In the genomic region with DNA sequence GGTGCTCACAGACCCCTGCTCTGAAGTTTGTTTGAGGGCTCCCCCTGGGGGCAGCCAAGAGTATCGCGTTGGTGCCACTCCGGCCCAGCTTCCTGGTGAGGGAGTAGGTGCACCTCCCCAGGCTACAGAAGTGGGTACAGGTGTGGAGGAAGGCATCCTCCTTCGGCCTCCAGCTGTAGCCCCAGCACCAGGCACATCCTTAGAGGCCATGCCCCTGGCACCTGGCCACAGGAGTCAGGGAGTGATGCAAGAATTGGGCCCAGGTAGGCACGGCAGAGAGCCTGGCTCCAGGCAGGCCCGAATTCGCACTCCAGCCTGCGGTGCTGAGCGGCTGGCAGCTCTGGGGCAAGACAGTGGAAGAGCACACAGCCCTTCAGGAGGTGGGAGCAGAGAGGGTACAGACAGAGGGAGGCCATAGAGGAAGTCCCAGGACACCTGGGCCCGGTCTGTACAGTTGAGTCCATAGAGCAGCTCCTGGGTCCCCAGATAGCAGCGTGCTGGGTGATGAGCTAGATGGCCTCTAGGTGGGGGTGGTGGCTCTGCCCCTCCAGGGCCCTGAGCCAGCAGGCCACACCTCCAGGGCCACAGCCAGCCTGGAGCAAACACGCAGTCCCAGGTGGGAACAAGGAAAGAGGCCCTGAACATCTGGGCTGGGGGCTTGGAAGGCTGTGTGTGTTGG, we compare ENCODE assay signal across 8 cellular contexts. TPM values are rescaled to one million over a fixed set of nuclear protein-coding genes. Genes with fewer than 3 reads are reported as not detected.
DNase-seq lines count a peak whose midpoint lies in the region; ATAC-seq and TF ChIP-seq lines count a peak whose summit lies in the region.

No MANE protein-coding gene starts in this region.

- no peaks in the 10 kb centered on the region for H3K27me3 Mint-ChIP-seq in brain
- peaks cover 5 to 10% (median 9%) of the 10 kb centered on the region in 3 donors for H3K27me3 Mint-ChIP-seq in immature natural killer cell (ENCODE audit: low read depth in 3 of 3)

- H3K9me3 Mint-ChIP-seq in brain (peaks cover 0 to 3% (median 0%) of the 10 kb centered on the region in 5 experiments), immature natural killer cell (no peaks in the 10 kb centered on the region)

- H3K4me1 Mint-ChIP-seq in brain, result peaks cover 19% of the 10 kb centered on the region
- H3K4me1 Mint-ChIP-seq in immature natural killer cell, result peaks cover 11 to 15% of the 10 kb centered on the region in 2 donors

- DNase-seq in COLO829 (ENCODE audit: low spot score), result peak; percentile 68
- peak; percentile 61 for DNase-seq in HCEC 1CT
- DNase-seq in NCI-H2227 (lab: John Stamatoyannopoulos, UW; ENCODE audit: unreplicated experiment), result peak; percentile 69
- DNase-seq in immature natural killer cell, result peak; percentile 82 to 85 (median 83)
- peak; percentile 67 to 79 (median 72) for DNase-seq in stimulated activated CD4-positive, alpha-beta T cell treated with anti-CD3 and anti-CD28 coated beads, Interleukin-1b, Interleukin-23, amount 100 ng/mL, for 24 hours (ENCODE audit: low read depth in 4 of 4, low spot score in 1 of 4)

- no peak for ATAC-seq in GM21526 (IDR thresholded peaks at IDR 0.05; ENCODE audit: low FRiP score, unreplicated experiment)

- H3K27ac Mint-ChIP-seq in brain, result peak overlapping the region in 1 of 5 experiments; percentile 61
- no peak overlapping the region for H3K27ac Mint-ChIP-seq in immature natural killer cell

- TF ChIP-seq CTCF in VCaP (conservative IDR thresholded peaks at IDR 0.05) (peak; percentile 90), brain (conservative IDR thresholded peaks at IDR 0.05) (peak; percentile 70 to 77)

- H3K36me3 Mint-ChIP-seq in brain (no peaks in the 10 kb centered on the region), immature natural killer cell (no peaks in the 10 kb centered on the region)

- H3K4me3 Mint-ChIP-seq in brain, result peak overlapping the region; percentile 40 to 77 (median 65)
- peak overlapping the region; percentile 27 to 39 (median 36) for H3K4me3 Mint-ChIP-seq in immature natural killer cell

- H3K27ac ChIP-seq in VCaP, result peak overlapping the region; percentile 96

RNA-seq across cellular contexts. Expression of gene SAPCD2, which starts 2.4 kb away (rescaled TPM):
- polyA plus RNA-seq in brain (ENCODE audit: insufficient read depth, low read depth, low replicate concordance) (65.8 TPM), immature natural killer cell (under 1 TPM; 0.06 to 0.95 (median 0.39) TPM)

RNA-seq across cellular contexts. Expression of gene UAP1L1, which starts 9.3 kb away (rescaled TPM):
- polyA plus RNA-seq in brain (ENCODE audit: insufficient read depth, low read depth, low replicate concordance) (24.1 TPM), immature natural killer cell (1 to 10 TPM; 1.3 to 1.4 (median 1.4) TPM)

RNA-seq across cellular contexts. Expression of gene ENTPD2, which starts 14.1 kb away (rescaled TPM):
- polyA plus RNA-seq in brain (ENCODE audit: insufficient read depth, low read depth, low replicate concordance) (66.8 TPM), immature natural killer cell (not detected)

RNA-seq across cellular contexts. Expression of gene MAN1B1, which starts 18.8 kb away (rescaled TPM):
- polyA plus RNA-seq in brain (ENCODE audit: insufficient read depth, low read depth, low replicate concordance) (65.1 TPM), immature natural killer cell (10 to 100 TPM; 59.7 to 71.8 (median 66.1) TPM)

RNA-seq across cellular contexts. Expression of gene NPDC1, which starts 22.0 kb away (rescaled TPM):
- polyA plus RNA-seq in brain (ENCODE audit: insufficient read depth, low read depth, low replicate concordance), result 210 TPM
- 1 to 10 TPM in 2 of 3 donors, under 1 TPM in 1; 0.36 to 1.4 (median 1.1) TPM for polyA plus RNA-seq in immature natural killer cell

Comparison
In these comparisons a context has a peak if more than half of its experiments do, and no peak if none do; other contexts are left out.
1. RNA of gene SAPCD2, which starts 2.4 kb away (polyA plus RNA-seq): 65.8 TPM in brain (single experiment); 0.06 to 0.95 TPM in immature natural killer cell; every median in the first group is over 10 times any median in the second.
2. RNA of gene UAP1L1, which starts 9.3 kb away (polyA plus RNA-seq): 24.1 TPM in brain (single experiment); 1.3 to 1.4 TPM in immature natural killer cell; every median in the first group is over 10 times any median in the second.
3. RNA of gene ENTPD2, which starts 14.1 kb away (polyA plus RNA-seq): 66.8 TPM in brain (single experiment); not detected in immature natural killer cell; every median in the first group is over 10 times any median in the second.
4. Peak in every context shown above with its lines, with median percentiles within 50 percentile points of each other: DNase-seq.